3 cellular contexts compared by ENCODE assay signal in the genomic region with DNA sequence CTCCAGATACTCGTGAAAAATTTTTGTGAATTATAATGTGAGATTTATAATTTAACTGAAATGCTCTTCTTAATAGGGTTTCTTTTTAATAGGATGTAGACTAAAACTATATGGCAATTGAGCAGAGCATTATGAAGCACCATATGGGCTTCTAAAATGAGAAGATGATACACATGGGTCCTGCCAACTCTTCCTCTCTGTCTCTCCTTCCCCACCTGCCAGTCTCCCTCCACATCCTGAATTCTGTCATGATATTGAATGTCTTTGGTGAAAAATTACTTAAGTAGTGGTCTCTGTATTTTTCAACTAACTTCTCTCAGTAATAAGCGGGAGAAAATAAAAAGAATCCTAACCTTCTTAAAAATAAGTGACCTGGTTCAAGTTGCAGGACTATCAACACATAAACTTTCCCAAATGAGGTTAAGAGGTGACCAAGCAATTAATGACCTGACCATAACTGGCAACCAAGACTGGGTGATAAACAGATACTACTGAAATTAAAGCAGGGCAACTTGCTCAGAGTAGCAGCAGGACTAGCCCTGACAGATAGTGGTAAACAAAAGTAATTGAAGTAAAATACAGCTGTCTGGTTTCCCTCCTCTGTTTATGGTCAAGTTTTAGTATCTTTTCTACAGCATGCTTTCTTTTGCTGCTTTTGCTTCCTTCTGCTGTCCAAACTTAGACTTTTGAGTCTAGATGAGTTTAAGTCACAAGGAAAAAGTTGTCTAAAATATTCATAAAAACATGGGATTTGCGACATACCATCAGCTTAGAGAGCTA.
TF ChIP-seq lines count a peak whose summit lies in the region.

No MANE protein-coding gene starts in this region.

TF ChIP-seq in liver, 16 proteins besides CTCF, POLR2A, EP300 and RAD21:
- no peak for TF ChIP-seq HNF4G (IDR thresholded peaks at IDR 0.05)
- peak; percentile 50 for TF ChIP-seq NR2F2 (IDR thresholded peaks at IDR 0.05)

TF ChIP-seq in HepG2, 621 proteins besides CTCF, POLR2A, EP300 and RAD21:
- no peak for TF ChIP-seq KAT7 (CRISPR knock-in tag; IDR thresholded peaks at IDR 0.05; ENCODE audit: borderline replicate concordance)
- no peak for TF ChIP-seq REXO4 (CRISPR knock-in tag; IDR thresholded peaks at IDR 0.05; ENCODE audit: borderline replicate concordance)
- TF ChIP-seq ZNF510 (CRISPR knock-in tag; IDR thresholded peaks at IDR 0.05; ENCODE audit: low read depth) = no peak
- no peak for TF ChIP-seq ZNF772 (CRISPR knock-in tag; IDR thresholded peaks at IDR 0.05)
- TF ChIP-seq, protein P1, sequence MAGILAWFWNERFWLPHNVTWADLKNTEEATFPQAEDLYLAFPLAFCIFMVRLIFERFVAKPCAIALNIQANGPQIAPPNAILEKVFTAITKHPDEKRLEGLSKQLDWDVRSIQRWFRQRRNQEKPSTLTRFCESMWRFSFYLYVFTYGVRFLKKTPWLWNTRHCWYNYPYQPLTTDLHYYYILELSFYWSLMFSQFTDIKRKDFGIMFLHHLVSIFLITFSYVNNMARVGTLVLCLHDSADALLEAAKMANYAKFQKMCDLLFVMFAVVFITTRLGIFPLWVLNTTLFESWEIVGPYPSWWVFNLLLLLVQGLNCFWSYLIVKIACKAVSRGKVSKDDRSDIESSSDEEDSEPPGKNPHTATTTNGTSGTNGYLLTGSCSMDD (CRISPR knock-in tag; IDR thresholded peaks at IDR 0.05) = no peak
- TF ChIP-seq ZFP90 (CRISPR knock-in tag; IDR thresholded peaks at IDR 0.05; ENCODE audit: borderline replicate concordance) = no peak
- TF ChIP-seq, protein P2, sequence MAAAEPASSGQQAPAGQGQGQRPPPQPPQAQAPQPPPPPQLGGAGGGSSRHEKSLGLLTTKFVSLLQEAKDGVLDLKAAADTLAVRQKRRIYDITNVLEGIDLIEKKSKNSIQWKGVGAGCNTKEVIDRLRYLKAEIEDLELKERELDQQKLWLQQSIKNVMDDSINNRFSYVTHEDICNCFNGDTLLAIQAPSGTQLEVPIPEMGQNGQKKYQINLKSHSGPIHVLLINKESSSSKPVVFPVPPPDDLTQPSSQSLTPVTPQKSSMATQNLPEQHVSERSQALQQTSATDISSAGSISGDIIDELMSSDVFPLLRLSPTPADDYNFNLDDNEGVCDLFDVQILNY (CRISPR knock-in tag; conservative IDR thresholded peaks at IDR 0.05) = no peak
- TF ChIP-seq HIVEP1 (CRISPR knock-in tag; IDR thresholded peaks at IDR 0.05) = no peak
- no peak for TF ChIP-seq ZNF644 (CRISPR knock-in tag; IDR thresholded peaks at IDR 0.05; ENCODE audit: low read depth)
- TF ChIP-seq, protein P3, sequence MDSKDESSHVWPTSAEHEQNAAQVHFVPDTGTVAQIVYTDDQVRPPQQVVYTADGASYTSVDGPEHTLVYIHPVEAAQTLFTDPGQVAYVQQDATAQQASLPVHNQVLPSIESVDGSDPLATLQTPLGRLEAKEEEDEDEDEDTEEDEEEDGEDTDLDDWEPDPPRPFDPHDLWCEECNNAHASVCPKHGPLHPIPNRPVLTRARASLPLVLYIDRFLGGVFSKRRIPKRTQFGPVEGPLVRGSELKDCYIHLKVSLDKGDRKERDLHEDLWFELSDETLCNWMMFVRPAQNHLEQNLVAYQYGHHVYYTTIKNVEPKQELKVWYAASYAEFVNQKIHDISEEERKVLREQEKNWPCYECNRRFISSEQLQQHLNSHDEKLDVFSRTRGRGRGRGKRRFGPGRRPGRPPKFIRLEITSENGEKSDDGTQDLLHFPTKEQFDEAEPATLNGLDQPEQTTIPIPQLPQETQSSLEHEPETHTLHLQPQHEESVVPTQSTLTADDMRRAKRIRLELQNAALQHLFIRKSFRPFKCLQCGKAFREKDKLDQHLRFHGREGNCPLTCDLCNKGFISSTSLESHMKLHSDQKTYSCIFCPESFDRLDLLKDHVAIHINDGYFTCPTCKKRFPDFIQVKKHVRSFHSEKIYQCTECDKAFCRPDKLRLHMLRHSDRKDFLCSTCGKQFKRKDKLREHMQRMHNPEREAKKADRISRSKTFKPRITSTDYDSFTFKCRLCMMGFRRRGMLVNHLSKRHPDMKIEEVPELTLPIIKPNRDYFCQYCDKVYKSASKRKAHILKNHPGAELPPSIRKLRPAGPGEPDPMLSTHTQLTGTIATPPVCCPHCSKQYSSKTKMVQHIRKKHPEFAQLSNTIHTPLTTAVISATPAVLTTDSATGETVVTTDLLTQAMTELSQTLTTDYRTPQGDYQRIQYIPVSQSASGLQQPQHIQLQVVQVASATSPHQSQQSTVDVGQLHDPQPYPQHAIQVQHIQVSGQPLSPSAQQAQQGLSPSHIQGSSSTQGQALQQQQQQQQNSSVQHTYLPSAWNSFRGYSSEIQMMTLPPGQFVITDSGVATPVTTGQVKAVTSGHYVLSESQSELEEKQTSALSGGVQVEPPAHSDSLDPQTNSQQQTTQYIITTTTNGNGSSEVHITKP (CRISPR knock-in tag; IDR thresholded peaks at IDR 0.05; ENCODE audit: low read depth) = no peak
- no peak for TF ChIP-seq ZBTB38 (CRISPR knock-in tag; IDR thresholded peaks at IDR 0.05)
TF ChIP-seq in HepG2: peak in this region for 0.

TF ChIP-seq in endothelial cell of umbilical vein, 7 proteins besides CTCF, POLR2A, EP300 and RAD21:
- TF ChIP-seq JUN (IDR thresholded peaks at IDR 0.05; ENCODE audit: borderline replicate concordance, insufficient read depth, insufficient read length, low read depth) (no peak), EZH2 (IDR thresholded peaks at IDR 0.05; ENCODE audit: borderline replicate concordance, low read depth, low read length, severe bottlenecking) (no peak), GATA2 (IDR thresholded peaks at IDR 0.05; ENCODE audit: insufficient read depth, insufficient read length, low read depth, low read length) (no peak), POLR2AphosphoS5 (IDR thresholded peaks at IDR 0.05; ENCODE audit: insufficient read depth, low read depth, low read length) (no peak), FOS (IDR thresholded peaks at IDR 0.05; ENCODE audit: borderline replicate concordance, insufficient read depth, low read length) (no peak), MYC (IDR thresholded peaks at IDR 0.05; ENCODE audit: low read depth, low read length) (no peak)
- TF ChIP-seq, protein P4, sequence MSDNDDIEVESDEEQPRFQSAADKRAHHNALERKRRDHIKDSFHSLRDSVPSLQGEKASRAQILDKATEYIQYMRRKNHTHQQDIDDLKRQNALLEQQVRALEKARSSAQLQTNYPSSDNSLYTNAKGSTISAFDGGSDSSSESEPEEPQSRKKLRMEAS (IDR thresholded peaks at IDR 0.05; ENCODE audit: insufficient read depth, insufficient read length) = no peak
